In genomic region chr5:178230879-178231735, GRCh38 we compare ENCODE assay signal across 8 cellular contexts. TPM values are rescaled to one million over a fixed set of nuclear protein-coding genes. Genes with fewer than 3 reads are reported as not detected.
A peak's percentile ranks its signal among the peaks of the same experiment; 100 is the strongest.
DNase-seq lines count a peak whose midpoint lies in the region; ATAC-seq and TF ChIP-seq lines count a peak whose summit lies in the region.

No MANE protein-coding gene starts in this region.

- H3K27ac ChIP-seq in MM.1S (ENCODE audit: low read length): no peak overlapping the region

- H3K9me3 ChIP-seq in MM.1S (replicated peaks; ENCODE audit: insufficient read depth, low read length): no peaks in the 10 kb centered on the region

- peak overlapping the region; percentile 76 to 79 for H3K4me3 Mint-ChIP-seq in effector memory CD8-positive, alpha-beta T cell
- peak overlapping the region; percentile 78 to 92 (median 83) for H3K4me3 Mint-ChIP-seq in naive B cell

- peak; percentile 55 for DNase-seq in Ammon's horn (ENCODE audit: low spot score)
- DNase-seq in MM.1S: no peak
- no peak for DNase-seq in effector memory CD8-positive, alpha-beta T cell
- DNase-seq in naive B cell: no peak
- no peak for DNase-seq in GM19238 (ENCODE audit: insufficient read length, low spot score)
- no peak for DNase-seq in kidney glomerular epithelial cell (lab: John Stamatoyannopoulos, UW)
- DNase-seq in NCI-H2227 treated with DMSO at 0.1 percent for 48 hours (lab: John Stamatoyannopoulos, UW): no peak

- no peaks in the 10 kb centered on the region for H3K9me3 Mint-ChIP-seq in effector memory CD8-positive, alpha-beta T cell
- no peaks in the 10 kb centered on the region for H3K9me3 Mint-ChIP-seq in naive B cell

- H3K27me3 ChIP-seq in MM.1S (replicated peaks; ENCODE audit: insufficient read depth, low read length): no peaks in the 10 kb centered on the region

- peak overlapping the region; percentile 96; the same call in 1 of the 2 replicates for H2AFZ ChIP-seq in MM.1S (ENCODE audit: low read length)

- peaks cover 10% of the 10 kb centered on the region; the same call in 1 of the 2 replicates for H3F3A ChIP-seq in MM.1S (ENCODE audit: insufficient read depth, low read length)

- no peaks in the 10 kb centered on the region for H3K9me2 ChIP-seq in MM.1S (replicated peaks; ENCODE audit: insufficient read depth, low read length)

- H3K36me3 Mint-ChIP-seq in effector memory CD8-positive, alpha-beta T cell (ENCODE audit: insufficient read depth): peaks cover 40% of the 10 kb centered on the region
- peaks cover 16 to 25% of the 10 kb centered on the region in 2 donors for H3K36me3 Mint-ChIP-seq in naive B cell

- no peaks in the 10 kb centered on the region for H3K27me3 Mint-ChIP-seq in effector memory CD8-positive, alpha-beta T cell
- no peaks in the 10 kb centered on the region for H3K27me3 Mint-ChIP-seq in naive B cell

- H3K27ac Mint-ChIP-seq in effector memory CD8-positive, alpha-beta T cell: peak overlapping the region; percentile 74 to 85
- peak overlapping the region in 3 of 6 donors; percentile 15 to 91 (median 26) for H3K27ac Mint-ChIP-seq in naive B cell

- H3K4me2 ChIP-seq in MM.1S (ENCODE audit: low read depth, low read length): peak overlapping the region; percentile 93

- no peak for ATAC-seq in effector memory CD8-positive, alpha-beta T cell (replicated peaks)
- ATAC-seq in naive B cell (ENCODE audit: low read depth in 2 of 2): no peak
- ATAC-seq in HG02938 (IDR thresholded peaks at IDR 0.05; ENCODE audit: unreplicated experiment): no peak

- peak overlapping the region; percentile 97 for H3K4me3 ChIP-seq in MM.1S (ENCODE audit: low read length)

- no peaks in the 10 kb centered on the region for H3K36me3 ChIP-seq in MM.1S (replicated peaks; ENCODE audit: insufficient read depth, low read length)

- peaks cover 27% of the 10 kb centered on the region for H3K79me2 ChIP-seq in MM.1S (ENCODE audit: low read length)

- H3K9ac ChIP-seq in MM.1S (ENCODE audit: low read length): peak overlapping the region; percentile 86

- peaks cover 17% of the 10 kb centered on the region for H3K4me1 ChIP-seq in MM.1S (ENCODE audit: low read length)

- H4K20me1 ChIP-seq in MM.1S (ENCODE audit: insufficient read depth, low read length): no peaks in the 10 kb centered on the region

- H3K4me1 Mint-ChIP-seq in effector memory CD8-positive, alpha-beta T cell (ENCODE audit: low read depth in 2 of 2): peaks cover 48 to 57% of the 10 kb centered on the region in 2 donors
- peaks cover 47 to 69% (median 60%) of the 10 kb centered on the region in 3 donors for H3K4me1 Mint-ChIP-seq in naive B cell

- no peak for TF ChIP-seq CTCF in MM.1S (IDR thresholded peaks at IDR 0.05; ENCODE audit: low read length)

RNA-seq across cellular contexts. Expression of gene PHYKPL, which starts 1.5 kb away (rescaled TPM):
- polyA plus RNA-seq in naive B cell (ENCODE audit: low read depth in 6 of 6): 10 to 100 TPM; 42.4 to 72.9 (median 53.3) TPM

RNA-seq across cellular contexts. Expression of gene HNRNPAB, which starts 26.8 kb away (rescaled TPM):
- 10 to 100 TPM; 33.3 to 65.8 (median 51.7) TPM for polyA plus RNA-seq in naive B cell (ENCODE audit: low read depth in 6 of 6)

RNA-seq across cellular contexts. Expression of gene GMCL2, which starts 43.9 kb away (rescaled TPM):
- polyA plus RNA-seq in naive B cell (ENCODE audit: low read depth in 6 of 6): not detected
